1 cellular context compared by ENCODE assay signal in the genomic region with DNA sequence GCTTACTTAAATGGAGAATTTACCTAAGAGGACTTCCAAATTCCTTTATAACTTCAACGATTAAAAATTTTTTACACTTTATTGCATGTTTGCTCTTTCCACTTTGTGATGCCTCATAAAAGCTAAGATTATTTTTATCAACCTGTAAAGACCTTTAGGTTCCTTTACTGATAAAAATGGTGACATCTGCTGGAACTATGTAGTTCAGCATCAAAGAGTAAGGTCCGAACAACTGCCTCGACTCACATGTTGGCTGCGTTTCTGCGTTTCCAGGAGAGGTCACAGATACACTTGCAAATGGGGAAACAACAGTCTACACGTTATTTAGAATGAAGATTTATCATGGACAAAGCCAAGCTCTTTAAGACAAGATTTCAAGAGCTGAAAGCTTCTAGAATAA.
TF ChIP-seq lines count a peak whose summit lies in the region.

No MANE protein-coding gene starts in this region.

TF ChIP-seq in GM23338, 12 proteins besides CTCF, POLR2A, EP300 and RAD21 (continued from another document):
- TF ChIP-seq ZNF462 (CRISPR knock-in tag; IDR thresholded peaks at IDR 0.05) = no peak
- TF ChIP-seq REST (IDR thresholded peaks at IDR 0.05; ENCODE audit: unreplicated experiment) = no peak
- TF ChIP-seq ZNF331 (CRISPR knock-in tag; IDR thresholded peaks at IDR 0.05; ENCODE audit: low read depth) = no peak
- no peak for TF ChIP-seq EZH2 (IDR thresholded peaks at IDR 0.05; ENCODE audit: low read depth, unreplicated experiment)
- TF ChIP-seq STAT1 (IDR thresholded peaks at IDR 0.05; ENCODE audit: unreplicated experiment) = no peak
- TF ChIP-seq POLR2AphosphoS5 (IDR thresholded peaks at IDR 0.05; ENCODE audit: low read depth) = no peak
- no peak for TF ChIP-seq CREB1 (CRISPR knock-in tag; IDR thresholded peaks at IDR 0.05; ENCODE audit: low read depth)
